Comparison of ENCODE assay signal across 9 cellular contexts in genomic region chr16:77491091-77491490, GRCh38. TPM values are rescaled to one million over a fixed set of nuclear protein-coding genes. Genes with fewer than 3 reads are reported as not detected.
"Had no signal": no experiment of that assay in that cellular context is flagged by ENCODE, and none has a peak within 500 bp of the region (broad histone marks: within the 10 kb centered on the region; RNA-seq: fewer than 3 reads in every experiment).

No MANE protein-coding gene starts in this region.

- H3K27ac ChIP-seq: HL-60, KMS-11 had no signal

- H3K4me2 ChIP-seq: KMS-11 had no signal

- DNase-seq: IMR-90, KBM-7, KG1 had no signal

- H3K9ac ChIP-seq: KMS-11 had no signal

- ATAC-seq: K562 had no signal

- H3K4me3 ChIP-seq: K562 had no signal

- FAIRE-seq: HTR-8/SVneo, K562 had no signal

RNA-seq across cellular contexts. Expression of gene ADAMTS18, which starts 56.3 kb away (rescaled TPM):
- total RNA-seq: HT-29, IMR-90, K562 had no signal
- polyA plus RNA-seq: IgD-negative memory B cell, IMR-90, K562 had no signal
